In the genomic region with DNA sequence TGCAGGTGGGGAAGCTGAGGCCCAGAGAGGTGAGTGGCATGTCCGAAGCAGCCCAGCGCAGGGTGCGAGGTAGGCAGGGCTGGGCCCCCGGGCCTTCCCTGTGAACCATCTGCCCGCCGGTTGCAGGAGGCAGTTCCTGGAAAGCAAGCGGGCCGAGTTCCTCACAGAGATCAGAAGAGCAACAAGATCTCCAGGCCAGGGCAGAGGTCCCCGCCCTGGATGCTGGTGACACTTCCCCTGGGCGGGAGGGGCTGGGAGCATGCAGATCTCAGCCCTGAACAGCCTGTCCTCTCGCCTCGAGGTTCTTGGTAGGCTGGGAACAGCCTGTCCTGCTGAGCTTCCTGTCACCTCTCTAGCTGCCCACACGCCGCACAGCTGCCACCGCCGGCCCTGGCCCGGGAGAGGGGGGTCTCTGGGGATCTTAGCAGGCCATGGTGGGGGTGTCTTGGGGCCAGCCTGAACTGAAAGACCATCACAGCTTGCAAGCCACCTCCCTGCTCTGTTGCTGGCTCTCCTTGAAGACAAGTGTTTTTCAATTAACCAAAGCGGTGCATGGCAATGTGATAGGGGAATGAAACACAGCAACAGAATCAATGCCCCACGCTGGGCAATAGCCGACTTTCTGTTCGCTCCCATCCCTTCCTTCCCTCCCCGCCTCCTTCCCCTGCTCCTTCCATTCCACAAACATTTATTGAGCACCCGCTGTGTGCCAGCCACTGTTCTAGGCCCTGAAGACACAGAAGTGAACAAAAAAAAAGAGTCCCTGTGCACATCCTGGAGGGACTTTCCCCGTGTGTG, we compare ENCODE assay signal across 1 cellular context.
TF ChIP-seq lines count a peak whose summit lies in the region.

No MANE protein-coding gene starts in this region.

TF ChIP-seq in K562, 482 proteins besides CTCF, POLR2A, EP300 and RAD21 (continued from another document and continues in another):
- TF ChIP-seq E2F4 (CRISPR knock-in tag; IDR thresholded peaks at IDR 0.05; ENCODE audit: low read depth) (no peak), XRCC4 (IDR thresholded peaks at IDR 0.05; ENCODE audit: extremely low read depth, insufficient read depth, insufficient read length) (no peak), PCBP2 (IDR thresholded peaks at IDR 0.05; ENCODE audit: low read depth, low read length, poor library complexity, severe bottlenecking) (no peak), ILF3 (IDR thresholded peaks at IDR 0.05; ENCODE audit: borderline replicate concordance) (no peak), NFE2 (IDR thresholded peaks at IDR 0.05; ENCODE audit: low read depth) (no peak), ZZZ3 (IDR thresholded peaks at IDR 0.05) (no peak), IRF1 (CRISPR knock-in tag; IDR thresholded peaks at IDR 0.05; ENCODE audit: borderline replicate concordance) (no peak), SMARCA5 (IDR thresholded peaks at IDR 0.05) (no peak), TRIM24 (IDR thresholded peaks at IDR 0.05) (no peak), ESRRA (IDR thresholded peaks at IDR 0.05; ENCODE audit: borderline replicate concordance, low read depth) (no peak), ESRRB (CRISPR knock-in tag; IDR thresholded peaks at IDR 0.05; ENCODE audit: borderline replicate concordance) (no peak), PATZ1 (CRISPR knock-in tag; IDR thresholded peaks at IDR 0.05; ENCODE audit: borderline replicate concordance) (no peak), RNF2 (IDR thresholded peaks at IDR 0.05) (peak; percentile 47; the same call in 1 of the 2 replicates), HNRNPL (IDR thresholded peaks at IDR 0.05; ENCODE audit: low read depth, low read length) (no peak), NCOR1 (IDR thresholded peaks at IDR 0.05) (no peak), MTA2 (IDR thresholded peaks at IDR 0.05; ENCODE audit: low read depth) (no peak), CCAR2 (IDR thresholded peaks at IDR 0.05; ENCODE audit: low read depth, low read length) (no peak), MGA (IDR thresholded peaks at IDR 0.05) (peak; percentile 96), SMARCC2 (IDR thresholded peaks at IDR 0.05; ENCODE audit: low read depth) (no peak), NCOA4 (IDR thresholded peaks at IDR 0.05; ENCODE audit: partially characterized antibody) (no peak), CREB1 (IDR thresholded peaks at IDR 0.05) (no peak; the same call in 1 of the 2 replicates), CREB1 (CRISPR knock-in tag; IDR thresholded peaks at IDR 0.05) (peak; percentile 45; the same call in 1 of the 2 replicates), CHD2 (IDR thresholded peaks at IDR 0.05; ENCODE audit: low read depth, low read length) (no peak), ZNF699 (CRISPR knock-in tag; IDR thresholded peaks at IDR 0.05; ENCODE audit: insufficient replicate concordance) (no peak), SRF (CRISPR knock-in tag; IDR thresholded peaks at IDR 0.05) (peak in 1 of 2 experiments; percentile 81; a peak in 1 of 4 replicates), FOXJ2 (tag; IDR thresholded peaks at IDR 0.05) (no peak), POLR2AphosphoS2 (IDR thresholded peaks at IDR 0.05; ENCODE audit: low read length) (no peak), RB1 (IDR thresholded peaks at IDR 0.05; ENCODE audit: low read depth) (peak; percentile 62; the same call in 1 of the 2 replicates), ZNF583 (CRISPR knock-in tag; IDR thresholded peaks at IDR 0.05) (0 out of 2 replicates have a peak, but pooled peaks have one; percentile 9), TSC22D4 (tag; IDR thresholded peaks at IDR 0.05) (no peak), SMAD3 (CRISPR knock-in tag; conservative IDR thresholded peaks at IDR 0.05) (no peak), NR2F6 (CRISPR knock-in tag; IDR thresholded peaks at IDR 0.05) (no peak), PHB (CRISPR knock-in tag; IDR thresholded peaks at IDR 0.05) (no peak), TCFL5 (CRISPR knock-in tag; conservative IDR thresholded peaks at IDR 0.05) (no peak), U2AF2 (optimal IDR thresholded peaks at IDR 0.05; ENCODE audit: low read depth, low read length) (no peak), PCBP1 (IDR thresholded peaks at IDR 0.05; ENCODE audit: low read depth, low read length, poor library complexity, severe bottlenecking) (no peak), MTA1 (IDR thresholded peaks at IDR 0.05; ENCODE audit: borderline replicate concordance) (0 out of 2 replicates have a peak, but pooled peaks have one; percentile 17), C11orf30 (IDR thresholded peaks at IDR 0.05; ENCODE audit: low read depth) (no peak), MCM3 (IDR thresholded peaks at IDR 0.05) (no peak), CREM (IDR thresholded peaks at IDR 0.05; ENCODE audit: low read depth) (peak; percentile 56; the same call in 1 of the 2 replicates), ZNF354B (CRISPR knock-in tag; IDR thresholded peaks at IDR 0.05) (no peak), KLF6 (CRISPR knock-in tag; IDR thresholded peaks at IDR 0.05; ENCODE audit: borderline replicate concordance) (no peak), HES1 (IDR thresholded peaks at IDR 0.05; ENCODE audit: low read depth) (no peak)
- TF ChIP-seq, protein P1, sequence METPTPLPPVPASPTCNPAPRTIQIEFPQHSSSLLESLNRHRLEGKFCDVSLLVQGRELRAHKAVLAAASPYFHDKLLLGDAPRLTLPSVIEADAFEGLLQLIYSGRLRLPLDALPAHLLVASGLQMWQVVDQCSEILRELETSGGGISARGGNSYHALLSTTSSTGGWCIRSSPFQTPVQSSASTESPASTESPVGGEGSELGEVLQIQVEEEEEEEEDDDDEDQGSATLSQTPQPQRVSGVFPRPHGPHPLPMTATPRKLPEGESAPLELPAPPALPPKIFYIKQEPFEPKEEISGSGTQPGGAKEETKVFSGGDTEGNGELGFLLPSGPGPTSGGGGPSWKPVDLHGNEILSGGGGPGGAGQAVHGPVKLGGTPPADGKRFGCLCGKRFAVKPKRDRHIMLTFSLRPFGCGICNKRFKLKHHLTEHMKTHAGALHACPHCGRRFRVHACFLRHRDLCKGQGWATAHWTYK (CRISPR knock-in tag; IDR thresholded peaks at IDR 0.05), result no peak
